Comparison of ENCODE assay signal across 1 cellular context in the genomic region with DNA sequence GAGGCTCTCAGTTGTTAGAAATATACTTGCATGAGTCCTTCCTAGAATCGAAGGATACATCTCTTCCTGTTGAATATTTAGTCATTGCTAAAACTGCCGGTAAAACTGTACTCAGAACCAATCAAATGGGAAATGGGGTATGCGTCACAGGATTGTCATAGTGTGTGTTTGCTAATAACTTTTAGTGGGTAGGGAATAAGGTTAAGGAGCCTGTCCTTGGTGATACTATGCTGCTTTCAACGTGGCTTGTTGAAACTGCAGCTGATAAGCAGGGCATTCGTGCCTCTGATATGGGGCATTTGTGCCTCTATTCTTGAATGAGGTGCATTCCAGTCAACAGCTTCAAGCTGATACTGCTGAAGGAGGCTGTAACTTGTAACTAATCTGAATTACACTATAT.
TF ChIP-seq lines count a peak whose summit lies in the region.

No MANE protein-coding gene starts in this region.

TF ChIP-seq in endothelial cell of umbilical vein, 7 proteins besides CTCF, POLR2A, EP300 and RAD21 (continued from another document):
- TF ChIP-seq JUN (IDR thresholded peaks at IDR 0.05; ENCODE audit: borderline replicate concordance, insufficient read depth, insufficient read length, low read depth) (no peak), POLR2AphosphoS5 (IDR thresholded peaks at IDR 0.05; ENCODE audit: insufficient read depth, low read depth, low read length) (no peak), GATA2 (IDR thresholded peaks at IDR 0.05; ENCODE audit: insufficient read depth, insufficient read length, low read depth, low read length) (no peak), FOS (IDR thresholded peaks at IDR 0.05; ENCODE audit: borderline replicate concordance, insufficient read depth, low read length) (no peak), MYC (IDR thresholded peaks at IDR 0.05; ENCODE audit: low read depth, low read length) (no peak)
